ENCODE assay signal across 17 cellular contexts in genomic region chr12:51265024-51265423, GRCh38. TPM values are rescaled to one million over a fixed set of nuclear protein-coding genes. Genes with fewer than 3 reads are reported as not detected.
DNase-seq lines count a peak whose midpoint lies in the region; ATAC-seq, FAIRE-seq and TF ChIP-seq lines count a peak whose summit lies in the region.
"Had no signal": no experiment of that assay in that cellular context is flagged by ENCODE, and none has a peak within 500 bp of the region (broad histone marks: within the 10 kb centered on the region; RNA-seq: fewer than 3 reads in every experiment).

No MANE protein-coding gene starts in this region.

- H3K36me3 Mint-ChIP-seq in natural killer cell, result no peaks in the 10 kb centered on the region

- intact Hi-C loops in natural killer cell (cut with micrococcal nuclease), result loop anchor here (5.0 kb wide), 3 partner anchors 47 to 77 kb away; no protein-coding TSS in a partner anchor

- no peak overlapping the region for H2AFZ ChIP-seq in MM.1S (ENCODE audit: low read length)

- peaks cover 4% of the 10 kb centered on the region; the same call in 1 of the 2 replicates for H3K27me3 ChIP-seq in MM.1S (replicated peaks; ENCODE audit: insufficient read depth, low read length)
- H3K27me3 ChIP-seq: SJSA1 had no signal

- no peak for DNase-seq in GM18507 (ENCODE audit: extremely low spot score, insufficient read length, low read depth)
- DNase-seq in MM.1S, result peak; percentile 72
- DNase-seq in natural killer cell, result no peak
- DNase-seq in NCI-H1930 (lab: John Stamatoyannopoulos, UW), result no peak
- DNase-seq in NCI-H1694 (lab: John Stamatoyannopoulos, UW), result no peak
- no peak for DNase-seq in NCI-H1048 (lab: John Stamatoyannopoulos, UW)
- DNase-seq: activated naive CD4-positive, alpha-beta T cell treated with anti-CD3 and anti-CD28 coated beads, Interleukin-2, amount 50 U/mL, for 16 hours; DMS79 treated with DMSO at 0.1 percent for 48 hours; effector CD8-positive, alpha-beta T cell; Kasumi-1; left ventricle myocardium inferior; NCI-H146 had no signal

- no peak for TF ChIP-seq CTCF in MM.1S (IDR thresholded peaks at IDR 0.05; ENCODE audit: low read length)
- no peak for TF ChIP-seq CTCF in natural killer cell (IDR thresholded peaks at IDR 0.05)

- H3K27ac Mint-ChIP-seq in natural killer cell, result peak overlapping the region; percentile 92 to 93

- H4K20me1 ChIP-seq in MM.1S (ENCODE audit: insufficient read depth, low read length), result no peaks in the 10 kb centered on the region

- H3K4me2 ChIP-seq in MM.1S (ENCODE audit: low read depth, low read length), result peak overlapping the region; percentile 35
- H3K4me2 ChIP-seq: BLaER1 treated with 17β-estradiol and CSF1 and Interleukin-3, amounts not matched to agents 10 nM and 100 nM had no signal

- peaks cover 5% of the 10 kb centered on the region for H3K4me1 ChIP-seq in MM.1S (ENCODE audit: low read length)

- H3K4me1 Mint-ChIP-seq in natural killer cell, result peaks cover 28 to 41% of the 10 kb centered on the region in 2 donors

- peak overlapping the region; percentile 86 for H3K4me3 Mint-ChIP-seq in natural killer cell

- H3K9me3 ChIP-seq in MM.1S (replicated peaks; ENCODE audit: insufficient read depth, low read length), result no peaks in the 10 kb centered on the region
- H3K9me3 ChIP-seq: BLaER1 treated with 17β-estradiol and CSF1 and Interleukin-3, amounts not matched to agents 10 nM and 100 nM; left ventricle myocardium inferior; SJSA1 had no signal

- ATAC-seq in GM21390 (IDR thresholded peaks at IDR 0.05; ENCODE audit: unreplicated experiment) (peak; percentile 74), natural killer cell (peak; percentile 85 to 86 (median 85))

- H3F3A ChIP-seq in MM.1S (ENCODE audit: insufficient read depth, low read length), result no peaks in the 10 kb centered on the region

- H3K9me2 ChIP-seq in MM.1S (replicated peaks; ENCODE audit: insufficient read depth, low read length), result no peaks in the 10 kb centered on the region

- peaks cover 0 to 3% of the 10 kb centered on the region in 2 donors for H3K9me3 Mint-ChIP-seq in natural killer cell

- H3K27me3 Mint-ChIP-seq in natural killer cell (ENCODE audit: low read depth in 2 of 2), result no peaks in the 10 kb centered on the region

- no peak overlapping the region for H3K4me3 ChIP-seq in MM.1S (ENCODE audit: low read length)
- H3K4me3 ChIP-seq: BLaER1 treated with 17β-estradiol and CSF1 and Interleukin-3, amounts not matched to agents 10 nM and 100 nM; left ventricle myocardium inferior; SJSA1 had no signal

- no peaks in the 10 kb centered on the region for H3K36me3 ChIP-seq in MM.1S (replicated peaks; ENCODE audit: insufficient read depth, low read length)
- H3K36me3 ChIP-seq: left ventricle myocardium inferior had no signal

- no peak overlapping the region for H3K27ac ChIP-seq in MM.1S (ENCODE audit: low read length)
- H3K27ac ChIP-seq: BLaER1 treated with 17β-estradiol and CSF1 and Interleukin-3, amounts not matched to agents 10 nM and 100 nM; left ventricle myocardium inferior; SJSA1 had no signal

- no peak overlapping the region for H3K9ac ChIP-seq in MM.1S (ENCODE audit: low read length)
- H3K9ac ChIP-seq: BLaER1 treated with 17β-estradiol and CSF1 and Interleukin-3, amounts not matched to agents 10 nM and 100 nM had no signal

- FAIRE-seq in GM18507 (lab: Jason Lieb, UNC), result peak; percentile 21

- no peaks in the 10 kb centered on the region for H3K79me2 ChIP-seq in MM.1S (ENCODE audit: low read length)

RNA-seq across cellular contexts. Expression of gene SMAGP, which starts 5.2 kb away (rescaled TPM):
- total RNA-seq in natural killer cell, result 10 to 100 TPM in 2 of 3 donors, 1 to 10 TPM in 1; 6.5 to 26.2 (median 19.0) TPM

RNA-seq across cellular contexts. Expression of gene DAZAP2, which starts 26.4 kb away (rescaled TPM):
- 100 to 1,000 TPM; 316 to 350 (median 325) TPM for total RNA-seq in natural killer cell

RNA-seq across cellular contexts. Expression of gene POU6F1, which starts 47.2 kb away (rescaled TPM):
- total RNA-seq in natural killer cell, result 1 to 10 TPM; 5.7 to 6.6 (median 6.0) TPM

RNA-seq across cellular contexts. Expression of gene BIN2, which starts 59.0 kb away (rescaled TPM):
- total RNA-seq in natural killer cell, result 100 to 1,000 TPM; 443 to 495 (median 478) TPM
- total RNA-seq: H4, NCI-H460 had no signal
